14 cellular contexts compared by ENCODE assay signal in the genomic region with DNA sequence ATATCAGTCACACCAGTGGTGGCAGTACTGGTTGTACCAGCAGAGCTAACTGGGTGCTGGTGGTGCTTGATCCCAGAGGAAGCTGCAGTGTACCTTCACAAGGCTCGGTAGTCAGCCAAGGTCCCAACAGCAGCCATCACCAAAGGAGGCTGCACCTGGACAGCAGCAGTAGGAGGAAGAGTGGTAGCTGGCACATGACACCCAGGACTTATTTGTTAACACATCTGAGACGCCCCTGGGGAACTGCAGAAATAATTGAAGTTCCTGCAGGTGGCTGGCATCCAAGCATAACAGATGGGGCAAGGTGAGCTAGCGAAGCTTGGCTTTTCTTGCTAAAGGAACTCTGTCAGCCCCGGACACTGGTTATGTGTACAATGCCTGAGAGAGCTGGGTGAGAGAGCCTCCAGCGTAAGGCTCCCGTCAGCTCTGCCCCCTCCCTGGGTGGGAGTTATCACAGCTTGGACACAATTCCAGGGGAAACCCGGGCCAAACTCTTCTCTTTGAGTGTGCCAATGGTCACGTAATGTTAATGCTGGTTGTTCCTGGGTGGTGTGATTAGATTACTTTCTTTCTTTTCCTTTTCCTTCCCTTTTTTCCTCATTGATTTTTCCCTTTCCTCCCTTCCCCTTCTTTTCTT. TPM values are rescaled to one million over a fixed set of nuclear protein-coding genes. Genes with fewer than 3 reads are reported as not detected.
DNase-seq lines count a peak whose midpoint lies in the region; ATAC-seq and TF ChIP-seq lines count a peak whose summit lies in the region.
"Had no signal": no experiment of that assay in that cellular context is flagged by ENCODE, and none has a peak within 500 bp of the region (broad histone marks: within the 10 kb centered on the region; RNA-seq: fewer than 3 reads in every experiment).

No MANE protein-coding gene starts in this region.

- H3K36me3 ChIP-seq in testis (ENCODE audit: low read depth, missing control alignments) (no peaks in the 10 kb centered on the region), heart right ventricle (no peaks in the 10 kb centered on the region)
- H3K36me3 ChIP-seq: MG63, tibial artery had no signal

- H3K27me3 ChIP-seq in testis (no peaks in the 10 kb centered on the region), heart right ventricle (peaks cover 0 to 11% (median 2%) of the 10 kb centered on the region in 7 donors)

- intact Hi-C loops in testis (cut with DNase I; ENCODE audit: low total_unique reads) (no loop called here), heart right ventricle (cut with DNase I) (loop anchor here in 1 of 10 donors (5.0 kb wide), 1 partner anchor 80 kb away; no protein-coding TSS in a partner anchor)

- no peak overlapping the region for H3K27ac ChIP-seq in testis
- H3K27ac ChIP-seq in heart right ventricle = no peak overlapping the region
- H3K27ac ChIP-seq: SK-N-MC, tibial artery had no signal

- no peaks in the 10 kb centered on the region for H3K4me1 Mint-ChIP-seq in T-helper 17 cell

- no peak overlapping the region for H3K4me3 Mint-ChIP-seq in T-helper 17 cell

- H3K27me3 Mint-ChIP-seq in T-helper 17 cell = peaks cover 12% of the 10 kb centered on the region

- no peaks in the 10 kb centered on the region for H3K9me3 ChIP-seq in T-helper 17 cell (ENCODE audit: control insufficient read depth, low read length, poor library complexity, severe bottlenecking)
- no peaks in the 10 kb centered on the region for H3K9me3 ChIP-seq in testis
- H3K9me3 ChIP-seq in heart right ventricle = no peaks in the 10 kb centered on the region
- H3K9me3 ChIP-seq: MG63, tibial artery had no signal

- DNase-seq in NCI-H748 (lab: John Stamatoyannopoulos, UW; ENCODE audit: unreplicated experiment) (peak; percentile 61), NCI-H748 treated with DMSO at 0.1 percent for 48 hours (lab: John Stamatoyannopoulos, UW) (no peak), NCI-H2081 treated with DMSO at 0.1 percent for 48 hours (lab: John Stamatoyannopoulos, UW) (peak; percentile 23), T-helper 17 cell (no peak), testis (peak; percentile 32), heart right ventricle (no peak)
- DNase-seq in stimulated activated CD4-positive, alpha-beta T cell treated with anti-CD3 and anti-CD28 coated beads, Interleukin-15, amount 100 ng/mL, for 24 hours = no peak
- DNase-seq: 8988T, glutamatergic neuron, HCEC 1CT, MG63, tibial artery had no signal

- H3K4me3 ChIP-seq in testis (no peak overlapping the region), heart right ventricle (no peak overlapping the region)
- H3K4me3 ChIP-seq: MG63, SK-N-MC, tibial artery had no signal

- H3K4me1 ChIP-seq in testis = no peaks in the 10 kb centered on the region
- H3K4me1 ChIP-seq in heart right ventricle = peaks cover 0 to 4% (median 0%) of the 10 kb centered on the region in 9 donors
- H3K4me1 ChIP-seq: tibial artery had no signal

- TF ChIP-seq POLR2A in testis (IDR thresholded peaks at IDR 0.05) = no peak

- 37 to 49% methylated on average over 8 of the region's 8 CpGs for WGBS in testis, 2 donors
- 34 to 42% methylated on average over 8 of the region's 8 CpGs for WGBS in heart right ventricle, 2 donors

- peak; percentile 70 for ATAC-seq in T-helper 17 cell
- ATAC-seq in HG02884 (IDR thresholded peaks at IDR 0.05; ENCODE audit: unreplicated experiment) = no peak
- no peak for ATAC-seq in heart right ventricle

- TF ChIP-seq CTCF in testis (IDR thresholded peaks at IDR 0.05) (no peak), heart right ventricle (IDR thresholded peaks at IDR 0.05) (no peak)

- H3K27ac Mint-ChIP-seq in T-helper 17 cell = no peak overlapping the region

- no peaks in the 10 kb centered on the region for H3K36me3 Mint-ChIP-seq in T-helper 17 cell (ENCODE audit: low read depth)

RNA-seq across cellular contexts. Expression of a gene that starts 29.1 kb away (rescaled TPM):
- total RNA-seq in T-helper 17 cell = 10 to 100 TPM; 84.2 to 87.3 TPM
- total RNA-seq in testis = 100 to 1,000 TPM; 199 to 224 TPM
- 109 TPM for polyA plus RNA-seq in testis (ENCODE audit: insufficient read depth, low read depth, low replicate concordance)
- 100 to 1,000 TPM in 9 of 10 donors, 10 to 100 TPM in 1; 98.9 to 154 (median 111) TPM for total RNA-seq in heart right ventricle
- 10 to 100 TPM; 36.1 to 70.0 TPM for polyA plus RNA-seq in heart right ventricle

Comparison
In these comparisons a context has a peak if more than half of its experiments do, and no peak if none do; other contexts are left out.
1. DNase-seq: peak in NCI-H748 (single experiment), NCI-H2081 treated with DMSO at 0.1 percent for 48 hours (single experiment) and testis (single experiment); none in NCI-H748 treated with DMSO at 0.1 percent for 48 hours (single experiment), T-helper 17 cell (0 of 3), heart right ventricle (0 of 2) and stimulated activated CD4-positive, alpha-beta T cell treated with anti-CD3 and anti-CD28 coated beads, Interleukin-15, amount 100 ng/mL, for 24 hours (single experiment).